ENCODE assay signal across 20 cellular contexts in genomic region chr4:15413010-15413622, GRCh38. TPM values are rescaled to one million over a fixed set of nuclear protein-coding genes. Genes with fewer than 3 reads are reported as not detected.
A peak's percentile ranks its signal among the peaks of the same experiment; 100 is the strongest.
DNase-seq lines count a peak whose midpoint lies in the region; ATAC-seq and TF ChIP-seq lines count a peak whose summit lies in the region.
"Had no signal": no experiment of that assay in that cellular context is flagged by ENCODE, and none has a peak within 500 bp of the region (broad histone marks: within the 10 kb centered on the region; RNA-seq: fewer than 3 reads in every experiment).

No MANE protein-coding gene starts in this region.

- no peaks in the 10 kb centered on the region for H3K9me3 ChIP-seq in left ventricle myocardium inferior (replicated peaks)
- H3K9me3 ChIP-seq in esophagus squamous epithelium, result no peaks in the 10 kb centered on the region
- H3K9me3 ChIP-seq: colonic mucosa, ovary had no signal

- H3K27ac ChIP-seq in left ventricle myocardium inferior (replicated peaks) (peak overlapping the region; percentile 74), esophagus squamous epithelium (peak overlapping the region in 3 of 4 donors; percentile 14 to 72 (median 49))
- H3K27ac ChIP-seq: colonic mucosa, KMS-11 had no signal

- no peaks in the 10 kb centered on the region for H3K27me3 Mint-ChIP-seq in natural killer cell treated with Interleukin-12 subunit alpha and Interleukin-12 subunit beta and Interleukin-15 and Interleukin-18, amount 100 ng/mL, for 72 hours

- TF ChIP-seq POLR2A in esophagus squamous epithelium (IDR thresholded peaks at IDR 0.05), result no peak

- H3K27me3 ChIP-seq in left ventricle myocardium inferior (ENCODE audit: low read depth) (no peaks in the 10 kb centered on the region), esophagus squamous epithelium (no peaks in the 10 kb centered on the region)
- H3K27me3 ChIP-seq: colonic mucosa, ovary had no signal

- peaks cover 4% of the 10 kb centered on the region for H3K36me3 Mint-ChIP-seq in natural killer cell treated with Interleukin-12 subunit alpha and Interleukin-12 subunit beta and Interleukin-15 and Interleukin-18, amount 100 ng/mL, for 72 hours
- H3K36me3 Mint-ChIP-seq: mesothelial cell of epicardium; stimulated activated effector memory CD8-positive, alpha-beta T cell treated with anti-CD3 and anti-CD28 coated beads, Interleukin-12 subunit alpha, Interleukin-12 subunit beta, amount 100 ng/mL, for 72 hours had no signal

- no peaks in the 10 kb centered on the region for H3K9me3 Mint-ChIP-seq in natural killer cell treated with Interleukin-12 subunit alpha and Interleukin-12 subunit beta and Interleukin-15 and Interleukin-18, amount 100 ng/mL, for 72 hours
- H3K9me3 Mint-ChIP-seq: activated T-helper 1 cell treated with anti-CD3 and anti-CD28 coated beads, Interleukin-12 subunit alpha, Interleukin-12 subunit beta, Interleukin-2, Interleukin-4 antibody, amounts not matched to agents 30 ng/mL and 10 ng/mL and 1 ng/mL, durations not matched to agents 14 hours and 24 hours and 36 hours; mesothelial cell of epicardium; stimulated activated effector memory CD8-positive, alpha-beta T cell treated with anti-CD3 and anti-CD28 coated beads, Interleukin-12 subunit alpha, Interleukin-12 subunit beta, amount 100 ng/mL, for 72 hours had no signal

- DNase-seq in left ventricle myocardium inferior, result no peak
- DNase-seq in cardiac septum (ENCODE audit: low spot score), result no peak
- no peak for DNase-seq in esophagus squamous epithelium (lab: John Stamatoyannopoulos, UW)
- no peak for DNase-seq in natural killer cell treated with Interleukin-12 subunit alpha and Interleukin-12 subunit beta and Interleukin-15 and Interleukin-18, amount 100 ng/mL, for 72 hours (ENCODE audit: low spot score)
- no peak for DNase-seq in medulla oblongata (ENCODE audit: extremely low spot score)
- no peak for DNase-seq in inferior parietal cortex (ENCODE audit: extremely low spot score)
- DNase-seq in SKM-1 treated with dmso at 0.1 percent for 144 hours (lab: John Stamatoyannopoulos, UW; ENCODE audit: unreplicated experiment), result no peak
- DNase-seq in stimulated activated CD4-positive, alpha-beta T cell treated with anti-CD3 and anti-CD28 coated beads, Interleukin-4, amount 100 ng/mL, for 1 hour, result no peak
- DNase-seq: amygdala, colonic mucosa, DMS 273 treated with DMSO at 0.1 percent for 48 hours, glutamatergic neuron, NCI-H1436, ovary had no signal

- ATAC-seq in natural killer cell treated with Interleukin-12 subunit alpha and Interleukin-12 subunit beta and Interleukin-15 and Interleukin-18, amount 100 ng/mL, for 72 hours, result no peak

- H3K4me3 ChIP-seq in left ventricle myocardium inferior (no peak overlapping the region), esophagus squamous epithelium (no peak overlapping the region)
- H3K4me3 ChIP-seq: colonic mucosa, ovary had no signal

- H3K4me1 ChIP-seq in left ventricle myocardium inferior, result peaks cover 29% of the 10 kb centered on the region
- H3K4me1 ChIP-seq in esophagus squamous epithelium, result peaks cover 0 to 27% (median 4%) of the 10 kb centered on the region in 3 donors

- TF ChIP-seq CTCF in left ventricle myocardium inferior (IDR thresholded peaks at IDR 0.05; ENCODE audit: borderline replicate concordance) (no peak), esophagus squamous epithelium (IDR thresholded peaks at IDR 0.05) (no peak)

- peaks cover 38 to 43% of the 10 kb centered on the region in 2 donors for H3K4me1 Mint-ChIP-seq in natural killer cell treated with Interleukin-12 subunit alpha and Interleukin-12 subunit beta and Interleukin-15 and Interleukin-18, amount 100 ng/mL, for 72 hours (ENCODE audit: low read depth in 2 of 2)

- H3K4me3 Mint-ChIP-seq in natural killer cell treated with Interleukin-12 subunit alpha and Interleukin-12 subunit beta and Interleukin-15 and Interleukin-18, amount 100 ng/mL, for 72 hours, result peak overlapping the region; percentile 47
- H3K4me3 Mint-ChIP-seq: activated T-helper 1 cell treated with anti-CD3 and anti-CD28 coated beads, Interleukin-12 subunit alpha, Interleukin-12 subunit beta, Interleukin-2, Interleukin-4 antibody, amounts not matched to agents 30 ng/mL and 10 ng/mL and 1 ng/mL, durations not matched to agents 14 hours and 24 hours and 36 hours; mesothelial cell of epicardium; stimulated activated effector memory CD8-positive, alpha-beta T cell treated with anti-CD3 and anti-CD28 coated beads, Interleukin-12 subunit alpha, Interleukin-12 subunit beta, amount 100 ng/mL, for 72 hours had no signal

- 58 to 73% methylated on average over 6 of the region's 6 CpGs for WGBS in esophagus squamous epithelium, 2 donors

- no peaks in the 10 kb centered on the region for H3K36me3 ChIP-seq in left ventricle myocardium inferior
- H3K36me3 ChIP-seq in esophagus squamous epithelium, result no peaks in the 10 kb centered on the region
- H3K36me3 ChIP-seq: colonic mucosa, ovary had no signal

- intact Hi-C loops in left ventricle myocardium inferior (cut with micrococcal nuclease) (no loop called here), cardiac septum (cut with DNase I) (loop anchor here (5.0 kb wide), 2 partner anchors 36 to 181 kb away; no protein-coding TSS in a partner anchor), esophagus squamous epithelium (cut with DNase I) (no loop called here)

- H3K27ac Mint-ChIP-seq in natural killer cell treated with Interleukin-12 subunit alpha and Interleukin-12 subunit beta and Interleukin-15 and Interleukin-18, amount 100 ng/mL, for 72 hours, result peak overlapping the region in 1 of 2 donors; percentile 10
- H3K27ac Mint-ChIP-seq: activated T-helper 1 cell treated with anti-CD3 and anti-CD28 coated beads, Interleukin-12 subunit alpha, Interleukin-12 subunit beta, Interleukin-2, Interleukin-4 antibody, amounts not matched to agents 30 ng/mL and 10 ng/mL and 1 ng/mL, durations not matched to agents 14 hours and 24 hours and 36 hours; mesothelial cell of epicardium; stimulated activated effector memory CD8-positive, alpha-beta T cell treated with anti-CD3 and anti-CD28 coated beads, Interleukin-12 subunit alpha, Interleukin-12 subunit beta, amount 100 ng/mL, for 72 hours had no signal

RNA-seq across cellular contexts. Expression of gene C1QTNF7, which starts 14.7 kb away (rescaled TPM):
- 2.4 TPM for total RNA-seq in left ventricle myocardium inferior
- 2.3 TPM for total RNA-seq in cardiac septum
- 10 to 100 TPM in 1 of 4 donors, 1 to 10 TPM in 1, under 1 TPM in 2; 0.11 to 12.2 (median 1.5) TPM for total RNA-seq in esophagus squamous epithelium
- total RNA-seq in natural killer cell treated with Interleukin-12 subunit alpha and Interleukin-12 subunit beta and Interleukin-15 and Interleukin-18, amount 100 ng/mL, for 72 hours, result not detected
- total RNA-seq: activated T-helper 1 cell treated with anti-CD3 and anti-CD28 coated beads, Interleukin-12 subunit alpha, Interleukin-12 subunit beta, Interleukin-2, Interleukin-4 antibody, amounts not matched to agents 30 ng/mL and 10 ng/mL and 1 ng/mL, durations not matched to agents 14 hours and 24 hours and 36 hours; endothelial cell of umbilical vein; H4 had no signal

RNA-seq across cellular contexts. Expression of gene CC2D2A, which starts 56.6 kb away (rescaled TPM):
- total RNA-seq in left ventricle myocardium inferior (9.6 TPM), cardiac septum (9.0 TPM), esophagus squamous epithelium (1 to 10 TPM; 2.1 to 9.0 (median 6.4) TPM)
- total RNA-seq in natural killer cell treated with Interleukin-12 subunit alpha and Interleukin-12 subunit beta and Interleukin-15 and Interleukin-18, amount 100 ng/mL, for 72 hours, result not detected
- total RNA-seq: activated T-helper 1 cell treated with anti-CD3 and anti-CD28 coated beads, Interleukin-12 subunit alpha, Interleukin-12 subunit beta, Interleukin-2, Interleukin-4 antibody, amounts not matched to agents 30 ng/mL and 10 ng/mL and 1 ng/mL, durations not matched to agents 14 hours and 24 hours and 36 hours had no signal
